ENCODE assay signal across 8 cellular contexts in genomic region chr12:110741795-110742717, GRCh38. TPM values are rescaled to one million over a fixed set of nuclear protein-coding genes. Genes with fewer than 3 reads are reported as not detected.
DNase-seq lines count a peak whose midpoint lies in the region; ATAC-seq and TF ChIP-seq lines count a peak whose summit lies in the region.

No MANE protein-coding gene starts in this region.

- ATAC-seq in HG02981 (IDR thresholded peaks at IDR 0.05; ENCODE audit: unreplicated experiment) = peak; percentile 7
- peak; percentile 41 to 63 (median 50) for ATAC-seq in psoas muscle

- 0 to 1% (median 0%) methylated on average over 46 to 53 of the region's 53 CpGs for WGBS in psoas muscle, 3 donors

- H3K4me3 ChIP-seq in adipocyte (ENCODE audit: low read length) = peak overlapping the region; percentile 94
- H3K4me3 ChIP-seq in right atrium auricular region = peak overlapping the region; percentile 64 to 96
- peak overlapping the region; percentile 81 for H3K4me3 ChIP-seq in psoas muscle

- H3K27ac ChIP-seq in right atrium auricular region (peak overlapping the region; percentile 87 to 91), psoas muscle (peak overlapping the region; percentile 90)

- peak; percentile 24 for DNase-seq in activated naive CD4-positive, alpha-beta T cell treated with Interleukin-2 at 50 U/mL for 16 hours
- no peak for DNase-seq in activated naive CD4-positive, alpha-beta T cell treated with anti-CD3 and anti-CD28 coated beads, Interleukin-2, amount 50 U/mL, for 16 hours
- peak; percentile 88 for DNase-seq in NCI-H69 (lab: John Stamatoyannopoulos, UW)
- peak; percentile 61 for DNase-seq in adipocyte (ENCODE audit: low read depth)
- peak; percentile 56 for DNase-seq in right atrium auricular region (ENCODE audit: low spot score)
- DNase-seq in psoas muscle = peak; percentile 41 to 71
- no peak for DNase-seq in effector CD4-positive, alpha-beta T cell

- H3K27me3 ChIP-seq in adipocyte (replicated peaks; ENCODE audit: control insufficient read depth, insufficient read depth, low read length) = no peaks in the 10 kb centered on the region
- no peaks in the 10 kb centered on the region for H3K27me3 ChIP-seq in right atrium auricular region
- no peaks in the 10 kb centered on the region for H3K27me3 ChIP-seq in psoas muscle (ENCODE audit: insufficient read depth in 3 of 3, low read length in 2 of 3)

- H3K36me3 ChIP-seq in adipocyte (ENCODE audit: control insufficient read depth, insufficient read depth, low read length, severe bottlenecking) = no peaks in the 10 kb centered on the region
- no peaks in the 10 kb centered on the region for H3K36me3 ChIP-seq in right atrium auricular region
- no peaks in the 10 kb centered on the region for H3K36me3 ChIP-seq in psoas muscle (ENCODE audit: insufficient read depth in 1 of 2, low read depth in 1 of 2)

- H3K4me1 ChIP-seq in adipocyte (ENCODE audit: control insufficient read depth, insufficient read depth, low read length) = peaks cover 62% of the 10 kb centered on the region
- peaks cover 0 to 70% of the 10 kb centered on the region in 2 donors for H3K4me1 ChIP-seq in right atrium auricular region
- peaks cover 56% of the 10 kb centered on the region for H3K4me1 ChIP-seq in psoas muscle

- no peaks in the 10 kb centered on the region for H3K9me3 ChIP-seq in adipocyte (ENCODE audit: control insufficient read depth, low read length)
- no peaks in the 10 kb centered on the region for H3K9me3 ChIP-seq in right atrium auricular region
- no peaks in the 10 kb centered on the region for H3K9me3 ChIP-seq in psoas muscle

- intact Hi-C loops in psoas muscle (cut with DNase I) = loop anchor here in 1 of 2 donors (2.0 kb wide), 1 partner anchor 147 kb away; no protein-coding TSS in a partner anchor

- H3K9ac ChIP-seq in adipocyte (ENCODE audit: low read length) = peak overlapping the region; percentile 89

- TF ChIP-seq CTCF in right atrium auricular region (IDR thresholded peaks at IDR 0.05) = no peak
- no peak for TF ChIP-seq CTCF in psoas muscle (IDR thresholded peaks at IDR 0.05)

RNA-seq across cellular contexts. Expression of gene PPP1CC, which starts 0.6 kb away (rescaled TPM):
- total RNA-seq in right atrium auricular region = 100 to 1,000 TPM in 1 of 2 donors, 10 to 100 TPM in 1; 99.5 to 199 TPM
- 100 to 1,000 TPM; 102 to 184 (median 135) TPM for total RNA-seq in psoas muscle
- 100 to 1,000 TPM in 2 of 3 donors, 10 to 100 TPM in 1; 82.5 to 222 (median 117) TPM for polyA plus RNA-seq in psoas muscle

RNA-seq across cellular contexts. Expression of gene HVCN1, which starts 53.1 kb away (rescaled TPM):
- total RNA-seq in right atrium auricular region (10 to 100 TPM; 21.7 to 24.1 TPM), psoas muscle (1 to 10 TPM; 1.7 to 8.9 (median 4.3) TPM)
- 1 to 10 TPM; 1.4 to 6.4 (median 2.8) TPM for polyA plus RNA-seq in psoas muscle

Comparison
In these comparisons a context has a peak if more than half of its experiments do, and no peak if none do; other contexts are left out.
1. DNase-seq: peak in activated naive CD4-positive, alpha-beta T cell treated with Interleukin-2 at 50 U/mL for 16 hours (single experiment), NCI-H69 (single experiment), adipocyte (single experiment), right atrium auricular region (single experiment) and psoas muscle (2 of 2); none in activated naive CD4-positive, alpha-beta T cell treated with anti-CD3 and anti-CD28 coated beads, Interleukin-2, amount 50 U/mL, for 16 hours (single experiment) and effector CD4-positive, alpha-beta T cell (single experiment).
2. Peak in every context shown above with its lines, with median percentiles within 50 percentile points of each other: H3K4me3 ChIP-seq.